33 cellular contexts compared by ENCODE assay signal in the genomic region with DNA sequence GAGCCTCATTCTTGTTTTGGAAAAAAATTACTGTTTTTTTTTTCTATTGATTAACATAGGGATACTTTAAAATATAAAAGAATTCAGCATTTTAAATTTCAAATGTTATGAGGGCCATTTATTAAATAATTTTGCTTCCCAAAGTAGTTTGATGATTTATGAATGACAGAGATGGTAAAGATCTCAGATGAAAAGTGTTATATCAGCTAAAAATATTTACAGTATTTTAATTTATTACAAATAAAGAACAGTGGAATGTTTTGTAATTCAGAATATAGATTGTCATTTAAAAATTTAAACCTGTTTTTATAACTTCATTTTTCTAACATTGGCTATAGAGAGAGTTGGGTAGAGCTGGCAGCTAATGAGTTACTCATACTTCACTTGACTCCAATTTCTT.
"Had no signal": no experiment of that assay in that cellular context is flagged by ENCODE, and none has a peak within 500 bp of the region (broad histone marks: within the 10 kb centered on the region; RNA-seq: fewer than 3 reads in every experiment).

No MANE protein-coding gene starts in this region.

- DNase-seq: activated B cell treated with CpG ODN at 0.5 μM for 24 hours; activated CD4-positive, alpha-beta memory T cell treated with anti-CD3 and anti-CD28 coated beads for 36 hours; activated CD4-positive, alpha-beta T cell treated with anti-CD3 and anti-CD28 coated beads for 4 hours; activated CD4-positive, alpha-beta T cell treated with anti-CD3 and anti-CD28 coated beads, Interleukin-2, amount 10 ng/mL, durations not matched to agents 24 days and 14 days; activated CD4-positive, alpha-beta T cell treated with anti-CD3 and anti-CD28 coated beads, Interleukin-2, amount 50 U/mL, for 1 hour; activated CD4-positive, alpha-beta T cell treated with anti-CD3 and anti-CD28 coated beads, Interleukin-2, amount 50 U/mL, for 4 hours; activated CD4-positive, CD25-positive, alpha-beta regulatory T cell treated with anti-CD3 and anti-CD28 coated beads, Interleukin-2, amount 50 U/mL, for 72 hours; activated CD8-positive, alpha-beta memory T cell treated with anti-CD3 and anti-CD28 coated beads, Interleukin-2, amount 50 U/mL, for 4 hours; activated CD8-positive, alpha-beta T cell treated with anti-CD3 and anti-CD28 coated beads for 36 hours; activated effector memory CD4-positive, alpha-beta T cell treated with anti-CD3 and anti-CD28 coated beads, Interleukin-2, amount 50 U/mL, for 16 hours; activated gamma-delta T cell treated with Interleukin-2 at 50 U/mL for 16 hours; activated naive CD4-positive, alpha-beta T cell; activated naive CD4-positive, alpha-beta T cell treated with anti-CD3 and anti-CD28 coated beads for 36 hours; activated naive CD4-positive, alpha-beta T cell treated with anti-CD3 and anti-CD28 coated beads, Interleukin-2, amount 50 U/mL, for 16 hours; activated naive CD8-positive, alpha-beta T cell treated with anti-CD3 and anti-CD28 coated beads for 36 hours; activated T-cell treated with anti-CD3 and anti-CD28 coated beads for 4 hours; activated T-cell treated with anti-CD3 and anti-CD28 coated beads, Interleukin-2, amount 50 U/mL, for 1 hour; activated T-cell treated with anti-CD3 and anti-CD28 coated beads, Interleukin-2, amount 50 U/mL, for 4 hours; activated T-cell treated with anti-CD3 and anti-CD28 coated beads, Interleukin-2, amount 50 U/mL, for 72 hours; adrenal gland; amniotic stem cell; aorta; body of pancreas; brain microvascular endothelial cell; central memory CD4-positive, alpha-beta T cell; T-helper 2 cell; T-helper 9 cell had no signal

- H3K36me3 ChIP-seq: adrenal gland, brain microvascular endothelial cell, breast epithelium had no signal

- H3K27ac ChIP-seq: adrenal gland, body of pancreas, brain microvascular endothelial cell, breast epithelium, VCaP had no signal

- ATAC-seq: activated CD8-positive, alpha-beta T cell treated with anti-CD3 and anti-CD28 coated beads for 36 hours; activated naive CD4-positive, alpha-beta T cell treated with anti-CD3 and anti-CD28 coated beads, Interleukin-2, amount 50 U/mL, for 72 hours; activated T-cell treated with anti-CD3 and anti-CD28 coated beads, Interleukin-2, amount 50 U/mL, for 4 hours; activated T-cell treated with anti-CD3 and anti-CD28 coated beads, Interleukin-2, amount 50 U/mL, for 72 hours; activated T-helper 17 cell treated with anti-CD3 and anti-CD28 coated beads, Interleukin-2, amount 50 U/mL, for 72 hours; body of pancreas had no signal

- H3K9me3 ChIP-seq: adrenal gland, body of pancreas had no signal

- H3K4me3 ChIP-seq: adrenal gland, body of pancreas, breast epithelium had no signal

- FAIRE-seq: astrocyte, TTC549 had no signal

- H3K27me3 ChIP-seq: adrenal gland, body of pancreas, brain microvascular endothelial cell, breast epithelium had no signal

- H3K4me1 ChIP-seq: adrenal gland, body of pancreas, breast epithelium had no signal
